1 cellular context compared by ENCODE assay signal in genomic region chr6:15248451-15249370, GRCh38.
TF ChIP-seq lines count a peak whose summit lies in the region.

No MANE protein-coding gene starts in this region.

TF ChIP-seq in K562, 482 proteins besides CTCF, POLR2A, EP300 and RAD21 (continued from another document):
- TF ChIP-seq CHD4 (IDR thresholded peaks at IDR 0.05; ENCODE audit: insufficient read depth, insufficient replicate concordance, low read depth, low read length, poor library complexity, severe bottlenecking) (peak; percentile 34), CBX2 (IDR thresholded peaks at IDR 0.05; ENCODE audit: insufficient read depth, low read length, poor library complexity, severe bottlenecking) (no peak), BCOR (IDR thresholded peaks at IDR 0.05) (0 out of 2 replicates have a peak, but pooled peaks have one; percentile 6), PHF8 (IDR thresholded peaks at IDR 0.05; ENCODE audit: borderline replicate concordance, low read length) (peak; percentile 36; the same call in 1 of the 2 replicates), RCOR1 (IDR thresholded peaks at IDR 0.05; ENCODE audit: borderline replicate concordance in 1 of 2, low read depth in 2 of 2, low read length in 2 of 2) (peak in 1 of 2 experiments; percentile 79; a peak in 2 of 4 replicates), MAFF (IDR thresholded peaks at IDR 0.05; ENCODE audit: low read length) (no peak), SMARCA5 (IDR thresholded peaks at IDR 0.05) (no peak), ATF1 (CRISPR knock-in tag; IDR thresholded peaks at IDR 0.05) (peak; percentile 95), ATF1 (tag; IDR thresholded peaks at IDR 0.05) (peak; percentile 96), HCFC1 (IDR thresholded peaks at IDR 0.05; ENCODE audit: low read depth, low read length) (peak; percentile 43; the same call in 1 of the 2 replicates), NCOA1 (IDR thresholded peaks at IDR 0.05; ENCODE audit: low read depth) (peak; percentile 90; the same call in 1 of the 2 replicates), ATF7 (IDR thresholded peaks at IDR 0.05) (peak; percentile 65; the same call in 1 of the 2 replicates), SMAD1 (IDR thresholded peaks at IDR 0.05; ENCODE audit: low read depth, low read length, partially characterized antibody) (peak; percentile 52), TBP (optimal IDR thresholded peaks at IDR 0.05; ENCODE audit: low read depth, low read length) (peak; percentile 60), HDAC2 (IDR thresholded peaks at IDR 0.05) (peak; percentile 82; the same call in 1 of the 2 replicates)
